ENCODE assay signal across 12 cellular contexts in genomic region chr17:50916708-50917417, GRCh38. TPM values are rescaled to one million over a fixed set of nuclear protein-coding genes. Genes with fewer than 3 reads are reported as not detected.
DNase-seq lines count a peak whose midpoint lies in the region; ATAC-seq and TF ChIP-seq lines count a peak whose summit lies in the region.
"Had no signal": no experiment of that assay in that cellular context is flagged by ENCODE, and none has a peak within 500 bp of the region (broad histone marks: within the 10 kb centered on the region; RNA-seq: fewer than 3 reads in every experiment).

No MANE protein-coding gene starts in this region.

- no peak overlapping the region for H3K27ac ChIP-seq in CD8-positive, alpha-beta T cell (ENCODE audit: low read depth, low read length)
- H3K27ac ChIP-seq in endodermal cell (ENCODE audit: low read depth, low read length) (no peak overlapping the region), psoas muscle (peak overlapping the region; percentile 23)

- H3K36me3 ChIP-seq in CD8-positive, alpha-beta T cell (ENCODE audit: insufficient read depth, low read length) = no peaks in the 10 kb centered on the region
- H3K36me3 ChIP-seq in endodermal cell (ENCODE audit: control insufficient read depth, insufficient read depth, low read length) (no peaks in the 10 kb centered on the region), psoas muscle (ENCODE audit: insufficient read depth in 1 of 2, low read depth in 1 of 2) (no peaks in the 10 kb centered on the region), HAP-1 (replicated peaks) (no peaks in the 10 kb centered on the region)

- H3K27me3 ChIP-seq in CD8-positive, alpha-beta T cell (ENCODE audit: insufficient read depth, low read length) = no peaks in the 10 kb centered on the region
- H3K27me3 ChIP-seq in endodermal cell (ENCODE audit: control insufficient read depth, insufficient read depth, low read length, poor library complexity, severe bottlenecking) = no peaks in the 10 kb centered on the region
- H3K27me3 ChIP-seq in psoas muscle (ENCODE audit: insufficient read depth in 3 of 3, low read length in 2 of 3) = no peaks in the 10 kb centered on the region
- no peaks in the 10 kb centered on the region for H3K27me3 ChIP-seq in HAP-1 (ENCODE audit: low read depth)

- H3K4me3 ChIP-seq in CD8-positive, alpha-beta T cell (ENCODE audit: low read depth, low read length) = no peak overlapping the region
- H3K4me3 ChIP-seq in endodermal cell (ENCODE audit: low read length) = no peak overlapping the region
- H3K4me3 ChIP-seq in psoas muscle = no peak overlapping the region
- no peak overlapping the region for H3K4me3 ChIP-seq in HAP-1

- DNase-seq in CD8-positive, alpha-beta T cell = peak in 1 of 7 experiments; percentile 21
- DNase-seq in LHCN-M2 (ENCODE audit: low read depth) (peak; percentile 30), endodermal cell (peak; percentile 81), psoas muscle (no peak), T-helper 2 cell (no peak), HAP-1 (ENCODE audit: low spot score in 2 of 2) (no peak), OCI-M1 (lab: John Stamatoyannopoulos, UW) (no peak)
- DNase-seq: activated T-cell treated with anti-CD3 and anti-CD28 coated beads, Interleukin-2, amount 50 U/mL, for 4 hours; DMS153; NCI-H1092 treated with DMSO at 0.1 percent for 48 hours; stimulated activated naive CD4-positive, alpha-beta T cell treated with Interleukin-2 at 50 U/mL for 16 hours had no signal

- in situ Hi-C loops in HAP-1 (cut with MboI; ENCODE audit: low sequenced_read_pairs) = no loop called here

- H3K36me3 Mint-ChIP-seq in CD8-positive, alpha-beta T cell = no peaks in the 10 kb centered on the region
- H3K36me3 Mint-ChIP-seq in endodermal cell (ENCODE audit: low read depth) = no peaks in the 10 kb centered on the region

- no peaks in the 10 kb centered on the region for H3K9me3 Mint-ChIP-seq in CD8-positive, alpha-beta T cell
- no peaks in the 10 kb centered on the region for H3K9me3 Mint-ChIP-seq in endodermal cell
- H3K9me3 Mint-ChIP-seq: activated T-cell treated with anti-CD3 and anti-CD28 coated beads, Interleukin-2, amount 50 U/mL, for 4 hours had no signal

- no peak for TF ChIP-seq CTCF in CD8-positive, alpha-beta T cell (IDR thresholded peaks at IDR 0.05)
- TF ChIP-seq CTCF in endodermal cell (conservative IDR thresholded peaks at IDR 0.05) (no peak), psoas muscle (IDR thresholded peaks at IDR 0.05) (no peak)

- H3K27me3 Mint-ChIP-seq in CD8-positive, alpha-beta T cell (ENCODE audit: low read depth) = no peaks in the 10 kb centered on the region
- H3K27me3 Mint-ChIP-seq in endodermal cell (ENCODE audit: insufficient read depth) = no peaks in the 10 kb centered on the region

- POLR2A ChIA-PET in CD8-positive, alpha-beta T cell (lab: Charles Lee) = interaction anchor here (0.6 to 16.1 kb wide), 4 partner anchors 9 to 52 kb away, joined by 3 to 196 read pairs (median 6); partner anchors contain the start of gene TOB1

- WGBS in endodermal cell (ENCODE audit: insufficient coverage in 1 of 2, insufficient read length in 1 of 2), 2 experiments = 65 to 77% methylated on average over 8 to 18 of the region's 18 CpGs
- WGBS in psoas muscle, 3 donors = 69 to 76% (median 74%) methylated on average over 16 to 18 of the region's 18 CpGs

- no peaks in the 10 kb centered on the region for H3K9me3 ChIP-seq in CD8-positive, alpha-beta T cell (ENCODE audit: low read length)
- H3K9me3 ChIP-seq in endodermal cell (ENCODE audit: control insufficient read depth, low read length) = no peaks in the 10 kb centered on the region
- no peaks in the 10 kb centered on the region for H3K9me3 ChIP-seq in psoas muscle
- no peaks in the 10 kb centered on the region for H3K9me3 ChIP-seq in HAP-1

- H3K27ac Mint-ChIP-seq in CD8-positive, alpha-beta T cell = peak overlapping the region; percentile 37
- peak overlapping the region; percentile 48 for H3K27ac Mint-ChIP-seq in endodermal cell

- intact Hi-C loops in CD8-positive, alpha-beta T cell (cut with DNase I, micrococcal nuclease) = no loop called here
- intact Hi-C loops in psoas muscle (cut with DNase I) = no loop called here

- no peak for ATAC-seq in CD8-positive, alpha-beta T cell
- ATAC-seq in psoas muscle (no peak), HG03342 (IDR thresholded peaks at IDR 0.05; ENCODE audit: unreplicated experiment) (no peak)

- peaks cover 67% of the 10 kb centered on the region for H3K4me1 ChIP-seq in CD8-positive, alpha-beta T cell (ENCODE audit: insufficient read depth, low read length)
- H3K4me1 ChIP-seq in endodermal cell (ENCODE audit: control insufficient read depth, insufficient read depth, low read length) = peaks cover 4% of the 10 kb centered on the region
- peaks cover 26% of the 10 kb centered on the region for H3K4me1 ChIP-seq in psoas muscle
- H3K4me1 ChIP-seq in HAP-1 = no peaks in the 10 kb centered on the region

- CTCF ChIA-PET in CD8-positive, alpha-beta T cell (lab: Charles Lee) = interaction anchor here (0.9 to 1.3 kb wide), 2 partner anchors 33 to 64 kb away, joined by 3 to 6 read pairs; no protein-coding TSS in a partner anchor

- H3K4me3 Mint-ChIP-seq in CD8-positive, alpha-beta T cell = no peak overlapping the region
- H3K4me3 Mint-ChIP-seq in endodermal cell = no peak overlapping the region
- H3K4me3 Mint-ChIP-seq: activated T-cell treated with anti-CD3 and anti-CD28 coated beads, Interleukin-2, amount 50 U/mL, for 4 hours had no signal

- no peak overlapping the region for H3K9ac ChIP-seq in endodermal cell (ENCODE audit: extremely low read depth, low read length, poor library complexity, severe bottlenecking)

- H3K4me1 Mint-ChIP-seq in CD8-positive, alpha-beta T cell (ENCODE audit: low read depth) = peaks cover 52% of the 10 kb centered on the region
- peaks cover 31% of the 10 kb centered on the region for H3K4me1 Mint-ChIP-seq in endodermal cell

RNA-seq across cellular contexts. Expression of gene TOB1, which starts 50.7 kb away (rescaled TPM):
- 100 to 1,000 TPM; 252 to 277 TPM for total RNA-seq in CD8-positive, alpha-beta T cell
- total RNA-seq in LHCN-M2 (2014; rRNA removed) (9.3 and 16.9 TPM in 2 replicates), endodermal cell (10 to 100 TPM; 35.5 to 36.3 TPM), psoas muscle (100 to 1,000 TPM in 3 of 4 donors, 10 to 100 TPM in 1; 74.9 to 155 (median 102) TPM)
- polyA plus RNA-seq in LHCN-M2 (2012) = 31.4 TPM
- 45.3 TPM for polyA plus RNA-seq in endodermal cell (2013, experiment 1 of 2)
- polyA plus RNA-seq in endodermal cell (2013, experiment 2 of 2) = 45.3 TPM
- polyA plus RNA-seq in psoas muscle = 10 to 100 TPM; 12.8 to 40.9 (median 21.4) TPM

Comparison
In these comparisons a context has a peak if more than half of its experiments do, and no peak if none do; other contexts are left out.
1. DNase-seq: peak in LHCN-M2 (single experiment) and endodermal cell (single experiment); none in psoas muscle (0 of 2), T-helper 2 cell (0 of 5), HAP-1 (0 of 2) and OCI-M1 (single experiment).